7 cellular contexts compared by ENCODE assay signal in genomic region chr3:145776782-145777408, GRCh38.
DNase-seq lines count a peak whose midpoint lies in the region; FAIRE-seq and TF ChIP-seq lines count a peak whose summit lies in the region.

No MANE protein-coding gene starts in this region.

- WGBS in prostate gland: 69% methylated on average over 4 of the region's 4 CpGs

- intact Hi-C loops in prostate gland (cut with DNase I): loop anchor here (10.0 kb wide), 1 partner anchor 428 kb away; no protein-coding TSS in a partner anchor

- H3K4me1 ChIP-seq in prostate gland (replicated peaks): no peaks in the 10 kb centered on the region

- H3K9me3 ChIP-seq in prostate gland: no peaks in the 10 kb centered on the region

- no peak for TF ChIP-seq POLR2A in prostate gland (IDR thresholded peaks at IDR 0.05)

- FAIRE-seq in GM19239 (lab: Jason Lieb, UNC) (peak; percentile 18), RCC 7860 (lab: Jason Lieb, UNC) (no peak)

- no peak overlapping the region for H3K4me3 ChIP-seq in prostate gland

- DNase-seq in EH (ENCODE audit: low read depth) (peak; percentile 54), GM19239 (ENCODE audit: insufficient read length, low spot score) (no peak), HS-27A (ENCODE audit: low read depth) (peak; percentile 34), RCC 7860 (ENCODE audit: low spot score) (peak; percentile 29), fibroblast of gingiva (ENCODE audit: low read depth) (peak; percentile 69), prostate gland (ENCODE audit: low spot score) (peak; percentile 36), germinal center (ENCODE audit: low spot score) (no peak)

- H3K27ac ChIP-seq in prostate gland: no peak overlapping the region

- no peaks in the 10 kb centered on the region for H3K36me3 ChIP-seq in prostate gland

- peak in 2 of 4 experiments; percentile 34 to 51 for TF ChIP-seq CTCF in prostate gland (IDR thresholded peaks at IDR 0.05)

- no peaks in the 10 kb centered on the region for H3K27me3 ChIP-seq in prostate gland (replicated peaks; ENCODE audit: insufficient read depth)

Comparison
In these comparisons a context has a peak if more than half of its experiments do, and no peak if none do; other contexts are left out.
1. DNase-seq: peak in EH (single experiment), HS-27A (single experiment), RCC 7860 (single experiment), fibroblast of gingiva (single experiment) and prostate gland (single experiment); none in GM19239 (single experiment) and germinal center (single experiment).